ENCODE assay signal across 19 cellular contexts in genomic region chr1:248648770-248649536, GRCh38. TPM values are rescaled to one million over a fixed set of nuclear protein-coding genes. Genes with fewer than 3 reads are reported as not detected.
"Had no signal": no experiment of that assay in that cellular context is flagged by ENCODE, and none has a peak within 500 bp of the region (broad histone marks: within the 10 kb centered on the region; RNA-seq: fewer than 3 reads in every experiment).

No MANE protein-coding gene starts in this region.

RNA-seq across cellular contexts. Expression of gene OR2T35, which starts 3.9 kb away (rescaled TPM):
- total RNA-seq: activated CD4-positive, alpha-beta memory T cell treated with anti-CD3 and anti-CD28 coated beads, Interleukin-2, amount 10 ng/mL, durations not matched to agents 7 days and 5 days; activated CD4-positive, alpha-beta T cell treated with anti-CD3 and anti-CD28 coated beads for 36 hours; activated CD4-positive, alpha-beta T cell treated with anti-CD3 and anti-CD28 coated beads, Interleukin-2, amount 10 ng/mL, durations not matched to agents 7 days and 5 days; activated CD8-positive, alpha-beta memory T cell treated with anti-CD3 and anti-CD28 coated beads for 36 hours; activated naive CD4-positive, alpha-beta T cell treated with anti-CD3 and anti-CD28 coated beads for 36 hours; activated naive CD4-positive, alpha-beta T cell treated with anti-CD3 and anti-CD28 coated beads, Interleukin-2, amount 50 U/mL, for 72 hours; activated naive CD8-positive, alpha-beta T cell treated with anti-CD3 and anti-CD28 coated beads for 36 hours; activated T-cell treated with anti-CD3 and anti-CD28 coated beads, Interleukin-2, amount 50 U/mL, for 4 hours; adrenal gland; aorta; astrocyte; body of pancreas; breast epithelium; cardiac septum; cerebellum; T-helper 1 cell treated with Interleukin-12 subunit alpha and Interleukin-12 subunit beta and Interleukin-4 antibody, amounts not matched to agents 30 ng/mL and 1 ng/mL, for 36 hours; T-helper 17 cell; T-helper 2 cell treated with Interferon-gamma antibody and Interleukin-4, amounts not matched to agents 100 ng/mL and 5 ng/mL, for 36 hours; WTC11 had no signal
- polyA plus RNA-seq: adrenal gland, aorta had no signal

RNA-seq across cellular contexts. Expression of gene OR2T27, which starts 6.4 kb away (rescaled TPM):
- total RNA-seq: activated CD4-positive, alpha-beta memory T cell treated with anti-CD3 and anti-CD28 coated beads, Interleukin-2, amount 10 ng/mL, durations not matched to agents 7 days and 5 days; activated CD4-positive, alpha-beta T cell treated with anti-CD3 and anti-CD28 coated beads for 36 hours; activated CD4-positive, alpha-beta T cell treated with anti-CD3 and anti-CD28 coated beads, Interleukin-2, amount 10 ng/mL, durations not matched to agents 7 days and 5 days; activated CD8-positive, alpha-beta memory T cell treated with anti-CD3 and anti-CD28 coated beads for 36 hours; activated naive CD4-positive, alpha-beta T cell treated with anti-CD3 and anti-CD28 coated beads for 36 hours; activated naive CD4-positive, alpha-beta T cell treated with anti-CD3 and anti-CD28 coated beads, Interleukin-2, amount 50 U/mL, for 72 hours; activated naive CD8-positive, alpha-beta T cell treated with anti-CD3 and anti-CD28 coated beads for 36 hours; activated T-cell treated with anti-CD3 and anti-CD28 coated beads, Interleukin-2, amount 50 U/mL, for 4 hours; adrenal gland; aorta; astrocyte; body of pancreas; breast epithelium; cardiac septum; cerebellum; T-helper 1 cell treated with Interleukin-12 subunit alpha and Interleukin-12 subunit beta and Interleukin-4 antibody, amounts not matched to agents 30 ng/mL and 1 ng/mL, for 36 hours; T-helper 17 cell; T-helper 2 cell treated with Interferon-gamma antibody and Interleukin-4, amounts not matched to agents 100 ng/mL and 5 ng/mL, for 36 hours; WTC11 had no signal
- polyA plus RNA-seq: adrenal gland, aorta had no signal

RNA-seq across cellular contexts. Expression of gene OR2T11, which starts 14.1 kb away (rescaled TPM):
- total RNA-seq: activated CD4-positive, alpha-beta memory T cell treated with anti-CD3 and anti-CD28 coated beads, Interleukin-2, amount 10 ng/mL, durations not matched to agents 7 days and 5 days; activated CD4-positive, alpha-beta T cell treated with anti-CD3 and anti-CD28 coated beads for 36 hours; activated CD4-positive, alpha-beta T cell treated with anti-CD3 and anti-CD28 coated beads, Interleukin-2, amount 10 ng/mL, durations not matched to agents 7 days and 5 days; activated CD8-positive, alpha-beta memory T cell treated with anti-CD3 and anti-CD28 coated beads for 36 hours; activated naive CD4-positive, alpha-beta T cell treated with anti-CD3 and anti-CD28 coated beads for 36 hours; activated naive CD4-positive, alpha-beta T cell treated with anti-CD3 and anti-CD28 coated beads, Interleukin-2, amount 50 U/mL, for 72 hours; activated naive CD8-positive, alpha-beta T cell treated with anti-CD3 and anti-CD28 coated beads for 36 hours; activated T-cell treated with anti-CD3 and anti-CD28 coated beads, Interleukin-2, amount 50 U/mL, for 4 hours; adrenal gland; aorta; astrocyte; breast epithelium; cardiac septum; cerebellum; T-helper 1 cell treated with Interleukin-12 subunit alpha and Interleukin-12 subunit beta and Interleukin-4 antibody, amounts not matched to agents 30 ng/mL and 1 ng/mL, for 36 hours; T-helper 17 cell; T-helper 2 cell treated with Interferon-gamma antibody and Interleukin-4, amounts not matched to agents 100 ng/mL and 5 ng/mL, for 36 hours; WTC11 had no signal
- polyA plus RNA-seq: adrenal gland, aorta had no signal

RNA-seq across cellular contexts. Expression of gene OR2T10, which starts 51.5 kb away (rescaled TPM):
- total RNA-seq: activated CD4-positive, alpha-beta memory T cell treated with anti-CD3 and anti-CD28 coated beads, Interleukin-2, amount 10 ng/mL, durations not matched to agents 7 days and 5 days; activated CD4-positive, alpha-beta T cell treated with anti-CD3 and anti-CD28 coated beads for 36 hours; activated CD4-positive, alpha-beta T cell treated with anti-CD3 and anti-CD28 coated beads, Interleukin-2, amount 10 ng/mL, durations not matched to agents 7 days and 5 days; activated CD8-positive, alpha-beta memory T cell treated with anti-CD3 and anti-CD28 coated beads for 36 hours; activated naive CD4-positive, alpha-beta T cell treated with anti-CD3 and anti-CD28 coated beads for 36 hours; activated naive CD4-positive, alpha-beta T cell treated with anti-CD3 and anti-CD28 coated beads, Interleukin-2, amount 50 U/mL, for 72 hours; activated naive CD8-positive, alpha-beta T cell treated with anti-CD3 and anti-CD28 coated beads for 36 hours; activated T-cell treated with anti-CD3 and anti-CD28 coated beads, Interleukin-2, amount 50 U/mL, for 4 hours; adrenal gland; aorta; astrocyte; body of pancreas; breast epithelium; cardiac septum; cerebellum; T-helper 1 cell treated with Interleukin-12 subunit alpha and Interleukin-12 subunit beta and Interleukin-4 antibody, amounts not matched to agents 30 ng/mL and 1 ng/mL, for 36 hours; T-helper 17 cell; T-helper 2 cell treated with Interferon-gamma antibody and Interleukin-4, amounts not matched to agents 100 ng/mL and 5 ng/mL, for 36 hours; WTC11 had no signal
- polyA plus RNA-seq: adrenal gland, aorta had no signal

RNA-seq across cellular contexts. Expression of gene OR14I1, which starts 53.6 kb away (rescaled TPM):
- total RNA-seq: activated CD4-positive, alpha-beta memory T cell treated with anti-CD3 and anti-CD28 coated beads, Interleukin-2, amount 10 ng/mL, durations not matched to agents 7 days and 5 days; activated CD4-positive, alpha-beta T cell treated with anti-CD3 and anti-CD28 coated beads for 36 hours; activated CD4-positive, alpha-beta T cell treated with anti-CD3 and anti-CD28 coated beads, Interleukin-2, amount 10 ng/mL, durations not matched to agents 7 days and 5 days; activated CD8-positive, alpha-beta memory T cell treated with anti-CD3 and anti-CD28 coated beads for 36 hours; activated naive CD4-positive, alpha-beta T cell treated with anti-CD3 and anti-CD28 coated beads for 36 hours; activated naive CD4-positive, alpha-beta T cell treated with anti-CD3 and anti-CD28 coated beads, Interleukin-2, amount 50 U/mL, for 72 hours; activated naive CD8-positive, alpha-beta T cell treated with anti-CD3 and anti-CD28 coated beads for 36 hours; activated T-cell treated with anti-CD3 and anti-CD28 coated beads, Interleukin-2, amount 50 U/mL, for 4 hours; adrenal gland; aorta; astrocyte; body of pancreas; breast epithelium; cardiac septum; cerebellum; T-helper 1 cell treated with Interleukin-12 subunit alpha and Interleukin-12 subunit beta and Interleukin-4 antibody, amounts not matched to agents 30 ng/mL and 1 ng/mL, for 36 hours; T-helper 17 cell; T-helper 2 cell treated with Interferon-gamma antibody and Interleukin-4, amounts not matched to agents 100 ng/mL and 5 ng/mL, for 36 hours; WTC11 had no signal
- polyA plus RNA-seq: adrenal gland, aorta had no signal
